In genomic region chr7:88357794-88358533, GRCh38 we compare ENCODE assay signal across 9 cellular contexts. TPM values are rescaled to one million over a fixed set of nuclear protein-coding genes. Genes with fewer than 3 reads are reported as not detected.
DNase-seq lines count a peak whose midpoint lies in the region; ATAC-seq, FAIRE-seq and TF ChIP-seq lines count a peak whose summit lies in the region.
"Had no signal": no experiment of that assay in that cellular context is flagged by ENCODE, and none has a peak within 500 bp of the region (broad histone marks: within the 10 kb centered on the region; RNA-seq: fewer than 3 reads in every experiment).

No MANE protein-coding gene starts in this region.

- DNase-seq in D721Med (ENCODE audit: insufficient read length, low spot score): no peak
- no peak for DNase-seq in breast epithelium (ENCODE audit: low spot score in 2 of 2)
- DNase-seq in osteocyte (ENCODE audit: extremely low spot score, unreplicated experiment): no peak
- DNase-seq in NCI-H2107 treated with DMSO at 0.1 percent for 48 hours (lab: John Stamatoyannopoulos, UW; ENCODE audit: unreplicated experiment): no peak
- no peak for DNase-seq in germinal center (ENCODE audit: low spot score)
- no peak for DNase-seq in effector memory CD4-positive, alpha-beta T cell

- no peak overlapping the region for H2AFZ ChIP-seq in KMS-11 (ENCODE audit: low read depth)

- H3K9me3 Mint-ChIP-seq in osteocyte (ENCODE audit: unreplicated experiment): no peaks in the 10 kb centered on the region

- intact Hi-C loops in breast epithelium (cut with DNase I; ENCODE audit: low total_unique reads): no loop called here

- no peak overlapping the region for H3K9ac ChIP-seq in KMS-11

- H3K4me3 ChIP-seq in KMS-11 (IDR thresholded peaks at IDR 0.05; ENCODE audit: insufficient read depth, low read depth, low read length) (no peak overlapping the region), breast epithelium (peak overlapping the region in 1 of 3 donors; percentile 11)
- H3K4me3 ChIP-seq in effector memory CD4-positive, alpha-beta T cell (ENCODE audit: insufficient read depth, low read depth, low read length, poor library complexity, severe bottlenecking): no peak overlapping the region
- H3K4me3 ChIP-seq: HAP-1 had no signal

- no peaks in the 10 kb centered on the region for H3K79me2 ChIP-seq in KMS-11 (ENCODE audit: insufficient read depth, low read depth)

- H3K4me1 Mint-ChIP-seq in osteocyte (ENCODE audit: unreplicated experiment): no peaks in the 10 kb centered on the region

- no peaks in the 10 kb centered on the region for H3K4me1 ChIP-seq in KMS-11 (ENCODE audit: low read depth, poor library complexity, severe bottlenecking)
- H3K4me1 ChIP-seq in breast epithelium: no peaks in the 10 kb centered on the region
- no peaks in the 10 kb centered on the region for H3K4me1 ChIP-seq in effector memory CD4-positive, alpha-beta T cell (ENCODE audit: control insufficient read depth, insufficient read depth, low read length, poor library complexity, severe bottlenecking)

- H3K27me3 ChIP-seq in KMS-11 (ENCODE audit: insufficient read depth, low read depth): no peaks in the 10 kb centered on the region
- H3K27me3 ChIP-seq in breast epithelium: no peaks in the 10 kb centered on the region
- H3K27me3 ChIP-seq in effector memory CD4-positive, alpha-beta T cell (replicated peaks; ENCODE audit: control insufficient read depth, insufficient read depth, low read length, poor library complexity, severe bottlenecking): no peaks in the 10 kb centered on the region

- TF ChIP-seq POLR2A in breast epithelium (IDR thresholded peaks at IDR 0.05): no peak

- no peak overlapping the region for H3K4me3 Mint-ChIP-seq in osteocyte (ENCODE audit: unreplicated experiment)

- FAIRE-seq in D721Med (lab: Jason Lieb, UNC): peak; percentile 6

- H3K27me3 Mint-ChIP-seq in osteocyte (ENCODE audit: unreplicated experiment): peaks cover 7% of the 10 kb centered on the region

- peak; percentile 32 for TF ChIP-seq CTCF in D721Med (IDR thresholded peaks at IDR 0.05; ENCODE audit: insufficient read depth, missing control alignments)
- TF ChIP-seq CTCF in KMS-11 (conservative IDR thresholded peaks at IDR 0.05; ENCODE audit: low read depth, low read length): peak; percentile 56
- peak in 2 of 3 donors; percentile 46 to 47 for TF ChIP-seq CTCF in breast epithelium (IDR thresholded peaks at IDR 0.05)
- peak; percentile 52 for TF ChIP-seq CTCF in osteocyte (IDR thresholded peaks at IDR 0.05)

- no peaks in the 10 kb centered on the region for H3K9me3 ChIP-seq in breast epithelium
- no peaks in the 10 kb centered on the region for H3K9me3 ChIP-seq in effector memory CD4-positive, alpha-beta T cell (ENCODE audit: control insufficient read depth, low read length)

- H3K4me2 ChIP-seq in KMS-11: no peak overlapping the region

- H3K27ac ChIP-seq in KMS-11 (no peak overlapping the region), breast epithelium (no peak overlapping the region)
- H3K27ac ChIP-seq in effector memory CD4-positive, alpha-beta T cell (ENCODE audit: insufficient read depth, low read length, poor library complexity, severe bottlenecking): no peak overlapping the region

- H3K36me3 ChIP-seq in KMS-11 (ENCODE audit: insufficient read depth): no peaks in the 10 kb centered on the region
- H3K36me3 ChIP-seq in breast epithelium: no peaks in the 10 kb centered on the region
- H3K36me3 ChIP-seq in effector memory CD4-positive, alpha-beta T cell (ENCODE audit: control insufficient read depth, insufficient read depth, low read length): no peaks in the 10 kb centered on the region
- H3K36me3 ChIP-seq: HAP-1 had no signal

- no peak overlapping the region for H3K27ac Mint-ChIP-seq in osteocyte (ENCODE audit: unreplicated experiment)

- peak; percentile 76 for ATAC-seq in GM21423 (IDR thresholded peaks at IDR 0.05; ENCODE audit: unreplicated experiment)

- no peaks in the 10 kb centered on the region for H4K20me1 ChIP-seq in KMS-11 (ENCODE audit: insufficient read depth)

- no peaks in the 10 kb centered on the region for H3K36me3 Mint-ChIP-seq in osteocyte (ENCODE audit: unreplicated experiment)

RNA-seq across cellular contexts. Expression of gene STEAP4, which starts 51.3 kb away (rescaled TPM):
- total RNA-seq in breast epithelium (100 to 1,000 TPM in 1 of 3 donors, 10 to 100 TPM in 2; 49.3 to 165 (median 73.1) TPM), osteocyte (0.11 and 0.21 TPM in 2 replicates)

Comparison
In these comparisons a context has a peak if more than half of its experiments do, and no peak if none do; other contexts are left out.
1. RNA of gene STEAP4, which starts 51.3 kb away (total RNA-seq): 49.3 to 165 TPM in breast epithelium; 0.11 to 0.21 TPM in osteocyte; every median in the first group is over 10 times any median in the second.
2. Peak in every context shown above with its lines, with median percentiles within 50 percentile points of each other: CTCF ChIP-seq.